Comparison of ENCODE assay signal across 10 cellular contexts in genomic region chr5:115243412-115243811, GRCh38. TPM values are rescaled to one million over a fixed set of nuclear protein-coding genes. Genes with fewer than 3 reads are reported as not detected.
A peak's percentile ranks its signal among the peaks of the same experiment; 100 is the strongest.
DNase-seq lines count a peak whose midpoint lies in the region; ATAC-seq and TF ChIP-seq lines count a peak whose summit lies in the region.
"Had no signal": no experiment of that assay in that cellular context is flagged by ENCODE, and none has a peak within 500 bp of the region (broad histone marks: within the 10 kb centered on the region; RNA-seq: fewer than 3 reads in every experiment).

No MANE protein-coding gene starts in this region.

- no peak overlapping the region for H4K8ac ChIP-seq in IMR-90 (ENCODE audit: low read depth in 2 of 2, low read length in 2 of 2)

- H2BK20ac ChIP-seq in IMR-90 (ENCODE audit: low read depth, low read length) = no peak overlapping the region

- peak overlapping the region; percentile 61; the same call in 1 of the 2 replicates for H3K4me2 ChIP-seq in IMR-90 (ENCODE audit: low read depth, low read length)

- H3K56ac ChIP-seq in IMR-90 (ENCODE audit: extremely low read depth, insufficient read depth, low read length) = no peak overlapping the region

- H3K23ac ChIP-seq in IMR-90 (ENCODE audit: low read depth, low read length) = peak overlapping the region; percentile 3; the same call in 1 of the 2 replicates

- dilution Hi-C loops in IMR-90 (cut with HindIII; ENCODE audit: low sequenced_read_pairs, unreplicated experiment) = no loop called here

- no peak overlapping the region for H3K14ac ChIP-seq in IMR-90 (replicated peaks; ENCODE audit: low read depth, low read length)

- no peak overlapping the region for H2AK5ac ChIP-seq in IMR-90 (ENCODE audit: low read depth, low read length)

- no peak overlapping the region for H4K91ac ChIP-seq in IMR-90 (ENCODE audit: insufficient read depth, low read depth, low read length)

- no peak overlapping the region for H2AK9ac ChIP-seq in IMR-90 (replicated peaks; ENCODE audit: low read depth, low read length, poor library complexity)

- in situ Hi-C loops in IMR-90 (cut with MboI; ENCODE audit: low sequenced_read_pairs) = loop anchor here (10.0 kb wide), 1 partner anchor 149 kb away; no protein-coding TSS in a partner anchor

- peaks cover 13% of the 10 kb centered on the region; the same call in 1 of the 2 replicates for H4K20me1 ChIP-seq in IMR-90 (ENCODE audit: insufficient read depth, low read length)

- H3K27me3 ChIP-seq in IMR-90 (ENCODE audit: control insufficient read depth, insufficient read depth, low read length) = no peaks in the 10 kb centered on the region

- no peak overlapping the region for H2BK120ac ChIP-seq in IMR-90 (ENCODE audit: low read depth, low read length)

- H4K5ac ChIP-seq in IMR-90 (ENCODE audit: low read depth, low read length) = no peak overlapping the region

- ATAC-seq in GM18861 (IDR thresholded peaks at IDR 0.05; ENCODE audit: unreplicated experiment) (peak; percentile 75), HG02571 (IDR thresholded peaks at IDR 0.05; ENCODE audit: unreplicated experiment) (peak; percentile 56), IMR-90 (ENCODE audit: low read depth) (peak; percentile 66), left colon (peak; percentile 43), GM21528 (IDR thresholded peaks at IDR 0.05; ENCODE audit: low FRiP score, unreplicated experiment) (no peak), GM18498 (IDR thresholded peaks at IDR 0.05; ENCODE audit: unreplicated experiment) (no peak)
- ATAC-seq: naive thymus-derived CD4-positive, alpha-beta T cell had no signal

- no peak overlapping the region for H3K4ac ChIP-seq in IMR-90 (ENCODE audit: low read depth, low read length)

- no peak for TF ChIP-seq RAD21 in IMR-90 (IDR thresholded peaks at IDR 0.05; ENCODE audit: low read length)

- peaks cover 7% of the 10 kb centered on the region; the same call in 1 of the 2 replicates for H3K36me3 ChIP-seq in IMR-90 (ENCODE audit: control insufficient read depth, insufficient read depth, low read length)

- intact Hi-C loops in IMR-90 (cut with micrococcal nuclease) (loop anchor here (10.0 kb wide), 1 partner anchor 1569 kb away; no protein-coding TSS in a partner anchor), left colon (cut with DNase I, micrococcal nuclease) (no loop called here)

- BruUV-seq in IMR-90 (replicated peaks; lab: Mats Ljungman, UMichigan) = no TSS peak

- H3K18ac ChIP-seq in IMR-90 (ENCODE audit: low read depth, low read length) = no peak overlapping the region

- H3K27ac ChIP-seq in IMR-90 (ENCODE audit: insufficient read depth, low read length) = no peak overlapping the region

- no peak for TF ChIP-seq POLR2A in IMR-90 (IDR thresholded peaks at IDR 0.05; ENCODE audit: low read depth, low read length)

- CTCF ChIA-PET in IMR-90 (lab: Yijun Ruan, JAX) = interaction anchor here (0.6 kb wide), 1 partner anchor 242 kb away, joined by 8 read pairs; no protein-coding TSS in a partner anchor

- peaks cover 6% of the 10 kb centered on the region for H3K4me1 ChIP-seq in IMR-90 (ENCODE audit: control insufficient read depth, insufficient read depth, low read length)

- H2BK5ac ChIP-seq in IMR-90 (ENCODE audit: low read depth, low read length, poor library complexity, severe bottlenecking) = no peak overlapping the region

- no peaks in the 10 kb centered on the region for H3K9me3 ChIP-seq in IMR-90 (ENCODE audit: control insufficient read depth, insufficient read depth, low read length)

- H2BK15ac ChIP-seq in IMR-90 (ENCODE audit: low read depth, low read length) = no peak overlapping the region

- no peak overlapping the region for H3K4me3 ChIP-seq in IMR-90 (ENCODE audit: insufficient read depth, low read depth, low read length)

- no peak overlapping the region for H3K9ac ChIP-seq in IMR-90 (ENCODE audit: low read depth, low read length)

- H3K9me1 ChIP-seq in IMR-90 (ENCODE audit: insufficient read depth, low read length) = 0 out of 2 replicates have a peak, but pooled peaks cover 3% of the 10 kb centered on the region

- peaks cover 16 to 20% of the 10 kb centered on the region in 2 experiments; a peak in 3 of 4 replicates for H3K79me1 ChIP-seq in IMR-90 (ENCODE audit: low read depth in 1 of 2, low read length in 2 of 2)

- peak; percentile 53 for DNase-seq in IMR-90
- DNase-seq in left colon = no peak
- no peak for DNase-seq in MV-4-11 (lab: John Stamatoyannopoulos, UW)
- DNase-seq in NCI-H1436 treated with DMSO at 0.1 percent for 48 hours (lab: John Stamatoyannopoulos, UW) = no peak
- DNase-seq: head of caudate nucleus; naive thymus-derived CD4-positive, alpha-beta T cell had no signal

- POLR2A ChIA-PET in IMR-90 (lab: Charles Lee; ENCODE audit: unreplicated experiment) = interaction anchor here (0.6 kb wide), 1 partner anchor 136 kb away, joined by 7 read pairs; no protein-coding TSS in a partner anchor

- no peak overlapping the region for H2AFZ ChIP-seq in IMR-90 (replicated peaks; ENCODE audit: low read length, poor library complexity)

- TF ChIP-seq CTCF in IMR-90 (conservative IDR thresholded peaks at IDR 0.05; ENCODE audit: low read depth, low read length) = no peak

TF ChIP-seq in IMR-90, 13 proteins besides CTCF, POLR2A, EP300 and RAD21:
- no peak for TF ChIP-seq FOS (IDR thresholded peaks at IDR 0.05; ENCODE audit: low read depth, low read length)
- TF ChIP-seq CHD1 (IDR thresholded peaks at IDR 0.05; ENCODE audit: low read depth, low read length) = no peak
- no peak for TF ChIP-seq NFE2L2 (IDR thresholded peaks at IDR 0.05; ENCODE audit: low read depth, low read length)
- TF ChIP-seq MAFK (IDR thresholded peaks at IDR 0.05; ENCODE audit: low read depth, low read length) = no peak
- no peak for TF ChIP-seq RCOR1 (IDR thresholded peaks at IDR 0.05; ENCODE audit: insufficient replicate concordance, low read length)
- no peak for TF ChIP-seq ELK1 (IDR thresholded peaks at IDR 0.05; ENCODE audit: borderline replicate concordance, low read depth, low read length)
- TF ChIP-seq MAZ (IDR thresholded peaks at IDR 0.05; ENCODE audit: borderline replicate concordance, low read depth, low read length) = no peak

RNA-seq across cellular contexts. Expression of gene PGGT1B, which starts 19.3 kb away (rescaled TPM):
- total RNA-seq in IMR-90 (2012; rRNA removed) = 17.2 and 19.2 TPM in 2 replicates
- polyA plus RNA-seq in IMR-90 (2012; rRNA removed) = 0.95 and 2.1 TPM in 2 replicates
- 0.64 and 2.0 TPM in 2 replicates for polyA plus RNA-seq in IMR-90 (2012; cell fraction: cytosol; rRNA removed)
- polyA plus RNA-seq in IMR-90 (2012; cell fraction: nucleus; rRNA removed; ENCODE audit: low replicate concordance) = 0.14 and 1.7 TPM in 2 replicates
- total RNA-seq in left colon = 10 to 100 TPM; 69.7 to 89.4 TPM

RNA-seq across cellular contexts. Expression of gene CCDC112, which starts 53.0 kb away (rescaled TPM):
- 2.0 and 5.0 TPM in 2 replicates for total RNA-seq in IMR-90 (2012; rRNA removed)
- 1.9 and 2.3 TPM in 2 replicates for polyA plus RNA-seq in IMR-90 (2012; rRNA removed)
- polyA plus RNA-seq in IMR-90 (2012; cell fraction: cytosol; rRNA removed) = 0.48 and 0.86 TPM in 2 replicates
- polyA plus RNA-seq in IMR-90 (2012; cell fraction: nucleus; rRNA removed; ENCODE audit: low replicate concordance) = 1.3 and 2.2 TPM in 2 replicates
- 10 to 100 TPM in 1 of 2 donors, 1 to 10 TPM in 1; 8.4 to 10.8 TPM for total RNA-seq in left colon

Comparison
In these comparisons a context has a peak if more than half of its experiments do, and no peak if none do; other contexts are left out.
1. ATAC-seq: peak in GM18861 (single experiment), HG02571 (single experiment), IMR-90 (single experiment) and left colon (single experiment); none in GM21528 (single experiment) and GM18498 (single experiment).